17 cellular contexts compared by ENCODE assay signal in the genomic region with DNA sequence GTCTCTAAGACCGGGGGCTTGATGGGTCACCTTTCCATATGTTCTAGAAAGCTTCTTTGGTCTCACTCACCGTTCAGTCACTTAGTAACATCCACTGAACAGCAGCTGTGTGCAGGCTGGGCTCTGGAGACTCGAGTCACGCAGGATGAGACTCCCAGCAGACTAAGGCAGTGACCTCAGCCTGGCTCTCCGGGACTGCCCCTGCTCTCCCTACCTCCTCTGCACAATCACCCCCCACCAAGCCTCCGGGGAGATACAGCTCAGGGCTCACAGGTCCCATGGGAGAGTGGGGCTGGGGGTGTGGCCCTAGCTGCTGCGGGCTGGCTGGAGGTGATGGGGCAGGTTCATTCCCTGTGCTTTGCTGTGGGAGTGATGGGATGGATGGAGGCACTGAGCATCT. TPM values are rescaled to one million over a fixed set of nuclear protein-coding genes. Genes with fewer than 3 reads are reported as not detected.
DNase-seq lines count a peak whose midpoint lies in the region; ATAC-seq, FAIRE-seq and TF ChIP-seq lines count a peak whose summit lies in the region.
"Had no signal": no experiment of that assay in that cellular context is flagged by ENCODE, and none has a peak within 500 bp of the region (broad histone marks: within the 10 kb centered on the region; RNA-seq: fewer than 3 reads in every experiment).

No MANE protein-coding gene starts in this region.

- H3K9me3 Mint-ChIP-seq in activated naive CD8-positive, alpha-beta T cell treated with anti-CD3 and anti-CD28 coated beads, Interleukin-2, amount 50 U/mL, for 24 hours = no peaks in the 10 kb centered on the region
- no peaks in the 10 kb centered on the region for H3K9me3 Mint-ChIP-seq in activated naive CD8-positive, alpha-beta T cell treated with anti-CD3 and anti-CD28 coated beads for 36 hours
- no peaks in the 10 kb centered on the region for H3K9me3 Mint-ChIP-seq in stimulated activated naive B cell treated with anti-CD40 and anti-IgM and Interleukin-4, amounts not matched to agents 10 μg/mL and 1 μg/mL and 100 μg/mL, for 72 hours
- H3K9me3 Mint-ChIP-seq: activated CD4-positive, alpha-beta memory T cell treated with anti-CD3 and anti-CD28 coated beads, Interleukin-2, amount 10 ng/mL, durations not matched to agents 7 days and 5 days had no signal

- H3K4me1 Mint-ChIP-seq in activated naive CD8-positive, alpha-beta T cell treated with anti-CD3 and anti-CD28 coated beads, Interleukin-2, amount 50 U/mL, for 24 hours = no peaks in the 10 kb centered on the region
- no peaks in the 10 kb centered on the region for H3K4me1 Mint-ChIP-seq in activated naive CD8-positive, alpha-beta T cell treated with anti-CD3 and anti-CD28 coated beads for 36 hours
- peaks cover 18 to 29% of the 10 kb centered on the region in 2 donors for H3K4me1 Mint-ChIP-seq in stimulated activated naive B cell treated with anti-CD40 and anti-IgM and Interleukin-4, amounts not matched to agents 10 μg/mL and 1 μg/mL and 100 μg/mL, for 72 hours
- H3K4me1 Mint-ChIP-seq: activated CD4-positive, alpha-beta memory T cell treated with anti-CD3 and anti-CD28 coated beads, Interleukin-2, amount 10 ng/mL, durations not matched to agents 7 days and 5 days had no signal

- intact Hi-C loops in GM12878 (cut with micrococcal nuclease; ENCODE audit: unreplicated experiment) = no loop called here

- no peaks in the 10 kb centered on the region for H3K36me3 Mint-ChIP-seq in activated naive CD8-positive, alpha-beta T cell treated with anti-CD3 and anti-CD28 coated beads, Interleukin-2, amount 50 U/mL, for 24 hours (ENCODE audit: low read depth)
- no peaks in the 10 kb centered on the region for H3K36me3 Mint-ChIP-seq in activated naive CD8-positive, alpha-beta T cell treated with anti-CD3 and anti-CD28 coated beads for 36 hours
- H3K36me3 Mint-ChIP-seq in stimulated activated naive B cell treated with anti-CD40 and anti-IgM and Interleukin-4, amounts not matched to agents 10 μg/mL and 1 μg/mL and 100 μg/mL, for 72 hours = peaks cover 15 to 21% of the 10 kb centered on the region in 2 donors

- no peak overlapping the region for H3K27ac ChIP-seq in GM12878 (ENCODE audit: control insufficient read depth, insufficient read depth)
- H3K27ac ChIP-seq: tibial artery had no signal

- no peaks in the 10 kb centered on the region for H3K36me3 ChIP-seq in GM12878 (ENCODE audit: control insufficient read depth in 2 of 2, insufficient read depth in 2 of 2, low read length in 1 of 2)

- H3K4me3 ChIP-seq in GM12878 = no peak overlapping the region
- H3K4me3 ChIP-seq: tibial artery had no signal

- TF ChIP-seq POLR2A in GM12878 (IDR thresholded peaks at IDR 0.05; ENCODE audit: low read depth, low read length) = no peak

- no peak for DNase-seq in activated naive CD8-positive, alpha-beta T cell treated with anti-CD3 and anti-CD28 coated beads, Interleukin-2, amount 50 U/mL, for 24 hours
- no peak for DNase-seq in activated naive CD8-positive, alpha-beta T cell treated with anti-CD3 and anti-CD28 coated beads for 36 hours
- DNase-seq in GM12878 (ENCODE audit: low read depth, low spot score) (no peak), AG08396 (ENCODE audit: low spot score) (no peak), T-helper 1 cell (no peak), NCI-H2171 (lab: John Stamatoyannopoulos, UW) (no peak)
- DNase-seq in stimulated activated naive B cell treated with anti-CD40 and anti-IgM and Interleukin-4, amounts not matched to agents 10 μg/mL and 1 μg/mL and 100 μg/mL, for 72 hours = peak; percentile 94
- DNase-seq: activated CD4-positive, alpha-beta memory T cell treated with anti-CD3 and anti-CD28 coated beads, Interleukin-2, amount 10 ng/mL, durations not matched to agents 7 days and 5 days; activated effector memory CD4-positive, alpha-beta T cell treated with Interleukin-2 at 50 U/mL for 16 hours; DMS 273 treated with DMSO at 0.1 percent for 48 hours; NCI-H524; T-helper 9 cell; tibial artery had no signal

- SMC1A ChIA-PET in GM12878 (lab: Charles Lee; ENCODE audit: uncharacterized antibody, unreplicated experiment) = interaction anchor here (0.8 to 1.2 kb wide), 3 partner anchors 10 to 14 kb away, joined by 3 read pairs; partner anchors contain the start of gene FLYWCH2

- no peak for TF ChIP-seq RAD21 in GM12878 (IDR thresholded peaks at IDR 0.05; ENCODE audit: insufficient read depth, low read depth, low read length)

- H3K27ac Mint-ChIP-seq in activated naive CD8-positive, alpha-beta T cell treated with anti-CD3 and anti-CD28 coated beads, Interleukin-2, amount 50 U/mL, for 24 hours = no peak overlapping the region
- H3K27ac Mint-ChIP-seq in activated naive CD8-positive, alpha-beta T cell treated with anti-CD3 and anti-CD28 coated beads for 36 hours = no peak overlapping the region
- H3K27ac Mint-ChIP-seq in stimulated activated naive B cell treated with anti-CD40 and anti-IgM and Interleukin-4, amounts not matched to agents 10 μg/mL and 1 μg/mL and 100 μg/mL, for 72 hours = peak overlapping the region; percentile 94
- H3K27ac Mint-ChIP-seq: activated CD4-positive, alpha-beta memory T cell treated with anti-CD3 and anti-CD28 coated beads, Interleukin-2, amount 10 ng/mL, durations not matched to agents 7 days and 5 days had no signal

- no peak for FAIRE-seq in GM12878 (lab: Jason Lieb, UNC)

- no peak for TF ChIP-seq CTCF in GM12878 (IDR thresholded peaks at IDR 0.05 in 2 of 3, conservative IDR thresholded peaks at IDR 0.05 in 1 of 3; ENCODE audit: control insufficient read depth in 2 of 3, extremely low read depth in 1 of 3, insufficient read depth in 1 of 3, low read depth in 3 of 3, low read length in 3 of 3)

- no peak overlapping the region for H3K4me3 Mint-ChIP-seq in activated naive CD8-positive, alpha-beta T cell treated with anti-CD3 and anti-CD28 coated beads, Interleukin-2, amount 50 U/mL, for 24 hours
- no peak overlapping the region for H3K4me3 Mint-ChIP-seq in activated naive CD8-positive, alpha-beta T cell treated with anti-CD3 and anti-CD28 coated beads for 36 hours
- peak overlapping the region; percentile 37 to 56 for H3K4me3 Mint-ChIP-seq in stimulated activated naive B cell treated with anti-CD40 and anti-IgM and Interleukin-4, amounts not matched to agents 10 μg/mL and 1 μg/mL and 100 μg/mL, for 72 hours
- H3K4me3 Mint-ChIP-seq: activated CD4-positive, alpha-beta memory T cell treated with anti-CD3 and anti-CD28 coated beads, Interleukin-2, amount 10 ng/mL, durations not matched to agents 7 days and 5 days had no signal

- no peak for TF ChIP-seq EP300 in GM12878 (IDR thresholded peaks at IDR 0.05; ENCODE audit: borderline replicate concordance in 1 of 2, control insufficient read depth in 1 of 2, low read depth in 2 of 2, low read length in 2 of 2)

- H3K9ac ChIP-seq in GM12878 (ENCODE audit: control insufficient read depth, insufficient read depth, low read length) = no peak overlapping the region

- no peaks in the 10 kb centered on the region for H3K27me3 ChIP-seq in GM12878 (replicated peaks in 1 of 2; ENCODE audit: control insufficient read depth in 2 of 2, insufficient read depth in 2 of 2, low read length in 1 of 2)
- H3K27me3 ChIP-seq: tibial artery had no signal

- 9% methylated on average over 7 of the region's 7 CpGs for WGBS in GM12878 (ENCODE audit: insufficient coverage, insufficient replicate concordance, low lambda C conversion rate, missing lambda C conversion rate)

- H4K20me1 ChIP-seq in GM12878 (ENCODE audit: control insufficient read depth, insufficient read depth) = no peaks in the 10 kb centered on the region

- RAD21 ChIA-PET in GM12878 (lab: Charles Lee; ENCODE audit: unreplicated experiment) = interaction anchor here (0.8 to 1.6 kb wide), 4 partner anchors 10 to 29 kb away, joined by 3 to 12 read pairs (median 4); partner anchors contain the start of genes FLYWCH1 and FLYWCH2

- no TSS peak for BruUV-seq in GM12878 (replicated peaks; lab: Mats Ljungman, UMichigan)

- no peaks in the 10 kb centered on the region for H3K79me2 ChIP-seq in GM12878 (ENCODE audit: control insufficient read depth, insufficient read depth, low read length)

- no peaks in the 10 kb centered on the region for H3K27me3 Mint-ChIP-seq in activated naive CD8-positive, alpha-beta T cell treated with anti-CD3 and anti-CD28 coated beads, Interleukin-2, amount 50 U/mL, for 24 hours
- H3K27me3 Mint-ChIP-seq in activated naive CD8-positive, alpha-beta T cell treated with anti-CD3 and anti-CD28 coated beads for 36 hours = no peaks in the 10 kb centered on the region
- no peaks in the 10 kb centered on the region for H3K27me3 Mint-ChIP-seq in stimulated activated naive B cell treated with anti-CD40 and anti-IgM and Interleukin-4, amounts not matched to agents 10 μg/mL and 1 μg/mL and 100 μg/mL, for 72 hours
- H3K27me3 Mint-ChIP-seq: activated CD4-positive, alpha-beta memory T cell treated with anti-CD3 and anti-CD28 coated beads, Interleukin-2, amount 10 ng/mL, durations not matched to agents 7 days and 5 days had no signal

- POLR2A ChIA-PET in GM12878 (lab: Charles Lee) = interaction anchor here (0.6 to 3.4 kb wide), 3 partner anchors 12 to 14 kb away, joined by 3 to 20 read pairs (median 4); partner anchors contain the start of genes FLYWCH1 and FLYWCH2

- H3K4me2 ChIP-seq in GM12878 (ENCODE audit: control insufficient read depth, insufficient read depth) = no peak overlapping the region

- in situ Hi-C loops in GM12878 (cut with MboI) = no loop called here

- peak; percentile 72 for ATAC-seq in activated naive CD8-positive, alpha-beta T cell treated with anti-CD3 and anti-CD28 coated beads, Interleukin-2, amount 50 U/mL, for 24 hours
- ATAC-seq in HG03108 (IDR thresholded peaks at IDR 0.05; ENCODE audit: unreplicated experiment) = peak; percentile 78
- peak; percentile 90 for ATAC-seq in GM12878
- peak; percentile 100 for ATAC-seq in stimulated activated naive B cell treated with anti-CD40 and anti-IgM and Interleukin-4, amounts not matched to agents 10 μg/mL and 1 μg/mL and 100 μg/mL, for 72 hours (replicated peaks)

- H3K9me3 ChIP-seq in GM12878 (replicated peaks; ENCODE audit: control insufficient read depth, insufficient read depth, low read length) = no peaks in the 10 kb centered on the region
- H3K9me3 ChIP-seq: tibial artery had no signal

- no peaks in the 10 kb centered on the region for H3K4me1 ChIP-seq in GM12878 (ENCODE audit: control insufficient read depth, insufficient read depth, low read length)
- H3K4me1 ChIP-seq: tibial artery had no signal

- CTCF ChIA-PET in GM12878 (lab: Yijun Ruan, JAX) = interaction anchor here (0.7 to 1.2 kb wide), 4 partner anchors 9 to 21 kb away, joined by 3 to 6 read pairs (median 4); partner anchors contain the start of gene FLYWCH2

- no peak overlapping the region for H2AFZ ChIP-seq in GM12878 (ENCODE audit: control insufficient read depth, low read depth, low read length)

RNA-seq across cellular contexts. Expression of gene FLYWCH2, which starts 14.1 kb away (rescaled TPM):
- 10 to 100 TPM; 18.0 to 18.3 TPM for total RNA-seq in activated naive CD8-positive, alpha-beta T cell treated with anti-CD3 and anti-CD28 coated beads for 36 hours
- total RNA-seq in GM12878 (2013; cell fraction: nucleolus; rRNA removed) = 10.5 and 11.0 TPM in 2 replicates
- total RNA-seq in GM12878 (2014; rRNA removed) = 39.9 and 43.1 TPM in 2 replicates
- 9.1 and 11.7 TPM in 2 replicates for total RNA-seq in GM12878 (2014; rRNA removed; fragmentation: Illumina TruSeq; extraction: Trizol)
- total RNA-seq in GM12878 (2021) = 23.8 and 25.3 TPM in 2 replicates
- polyA plus RNA-seq in GM12878 (2011; ENCODE audit: low read depth) = 4.3 TPM
- 3.0 and 6.2 TPM in 2 replicates for polyA plus RNA-seq in GM12878 (2011; rRNA removed)
- 11.6 and 18.8 TPM in 2 replicates for polyA plus RNA-seq in GM12878 (2011; cell fraction: cytosol; rRNA removed)
- polyA plus RNA-seq in GM12878 (2011; cell fraction: nucleus; rRNA removed) = 11.1 and 12.1 TPM in 2 replicates
- 14.4 and 14.6 TPM in 2 replicates for polyA plus RNA-seq in GM12878 (2012)
- 3.5 and 4.3 TPM in 2 replicates for polyA plus RNA-seq in GM12878 (2014; fragmentation: Illumina TruSeq; extraction: Trizol)
- 1 to 10 TPM in 1 of 2 experiments, under 1 TPM in 1; 0.27 to 1.8 TPM for polyA plus RNA-seq in GM12878 (2014; fragmentation: Nextera tagmentation; extraction: Ambion mirVana)
- polyA plus RNA-seq in GM12878 (2014; rRNA removed) = 29.2 and 51.0 TPM in 2 replicates
- polyA plus RNA-seq in GM12878 (2016; fragmentation: Nextera tagmentation; extraction: Ambion mirVana) = 10 to 100 TPM; 29.5 to 30.2 TPM
- polyA minus RNA-seq in GM12878 (2011; rRNA and poly(A)+ RNA removed) = 1.2 and 4.6 TPM in 2 replicates
- 5.0 and 9.8 TPM in 2 replicates for polyA minus RNA-seq in GM12878 (2011; cell fraction: cytosol; rRNA and poly(A)+ RNA removed)
- polyA minus RNA-seq in GM12878 (2011; cell fraction: nucleus; rRNA and poly(A)+ RNA removed) = 2.4 and 3.5 TPM in 2 replicates

RNA-seq across cellular contexts. Expression of gene FLYWCH1, which starts 14.6 kb away (rescaled TPM):
- total RNA-seq in activated naive CD8-positive, alpha-beta T cell treated with anti-CD3 and anti-CD28 coated beads for 36 hours = 10 to 100 TPM; 24.3 to 26.1 TPM
- 40.3 and 43.6 TPM in 2 replicates for total RNA-seq in GM12878 (2013; cell fraction: nucleolus; rRNA removed)
- 15.0 and 19.7 TPM in 2 replicates for total RNA-seq in GM12878 (2014; rRNA removed)
- total RNA-seq in GM12878 (2014; rRNA removed; fragmentation: Illumina TruSeq; extraction: Trizol) = 6.6 and 7.9 TPM in 2 replicates
- 27.8 and 33.8 TPM in 2 replicates for total RNA-seq in GM12878 (2021)
- 10.7 TPM for polyA plus RNA-seq in GM12878 (2011; ENCODE audit: low read depth)
- 7.7 and 10.6 TPM in 2 replicates for polyA plus RNA-seq in GM12878 (2011; rRNA removed)
- polyA plus RNA-seq in GM12878 (2011; cell fraction: cytosol; rRNA removed) = 21.5 and 28.4 TPM in 2 replicates
- 55.9 and 70.0 TPM in 2 replicates for polyA plus RNA-seq in GM12878 (2011; cell fraction: nucleus; rRNA removed)
- polyA plus RNA-seq in GM12878 (2012) = 20.9 and 21.5 TPM in 2 replicates
- polyA plus RNA-seq in GM12878 (2014; fragmentation: Illumina TruSeq; extraction: Trizol) = 1.8 and 10.1 TPM in 2 replicates
- under 1 TPM; 0.47 to 0.60 TPM for polyA plus RNA-seq in GM12878 (2014; fragmentation: Nextera tagmentation; extraction: Ambion mirVana)
- polyA plus RNA-seq in GM12878 (2014; rRNA removed) = 29.1 and 37.9 TPM in 2 replicates
- 10 to 100 TPM; 11.8 to 16.7 TPM for polyA plus RNA-seq in GM12878 (2016; fragmentation: Nextera tagmentation; extraction: Ambion mirVana)
- polyA minus RNA-seq in GM12878 (2011; rRNA and poly(A)+ RNA removed) = 6.7 and 11.4 TPM in 2 replicates
- polyA minus RNA-seq in GM12878 (2011; cell fraction: cytosol; rRNA and poly(A)+ RNA removed) = 6.5 and 9.9 TPM in 2 replicates
- 7.4 and 18.7 TPM in 2 replicates for polyA minus RNA-seq in GM12878 (2011; cell fraction: nucleus; rRNA and poly(A)+ RNA removed)

RNA-seq across cellular contexts. Expression of gene PRSS22, which starts 39.1 kb away (rescaled TPM):
- total RNA-seq in activated naive CD8-positive, alpha-beta T cell treated with anti-CD3 and anti-CD28 coated beads for 36 hours = not detected
- not detected in 2 replicates for total RNA-seq in GM12878 (2013; cell fraction: nucleolus; rRNA removed)
- total RNA-seq in GM12878 (2014; rRNA removed) (not detected in 2 replicates), GM12878 (2014; rRNA removed; fragmentation: Illumina TruSeq; extraction: Trizol) (not detected in 2 replicates), GM12878 (2021) (not detected in 2 replicates)
- not detected for polyA plus RNA-seq in GM12878 (2011; ENCODE audit: low read depth)
- polyA plus RNA-seq in GM12878 (2011; rRNA removed) (not detected in 2 replicates), GM12878 (2014; fragmentation: Illumina TruSeq; extraction: Trizol) (not detected in 2 replicates), GM12878 (2014; fragmentation: Nextera tagmentation; extraction: Ambion mirVana) (not detected), GM12878 (2014; rRNA removed) (not detected in 2 replicates), GM12878 (2016; fragmentation: Nextera tagmentation; extraction: Ambion mirVana) (not detected)
- not detected in 2 replicates for polyA plus RNA-seq in GM12878 (2011; cell fraction: cytosol; rRNA removed)
- not detected in 2 replicates for polyA plus RNA-seq in GM12878 (2011; cell fraction: nucleus; rRNA removed)
- not detected in 2 replicates for polyA plus RNA-seq in GM12878 (2012)
- not detected in 2 replicates for polyA minus RNA-seq in GM12878 (2011; rRNA and poly(A)+ RNA removed)
- polyA minus RNA-seq in GM12878 (2011; cell fraction: cytosol; rRNA and poly(A)+ RNA removed) = not detected in 2 replicates
- not detected in 2 replicates for polyA minus RNA-seq in GM12878 (2011; cell fraction: nucleus; rRNA and poly(A)+ RNA removed)
- total RNA-seq: A673; activated CD4-positive, alpha-beta memory T cell treated with anti-CD3 and anti-CD28 coated beads, Interleukin-2, amount 10 ng/mL, durations not matched to agents 7 days and 5 days; dermis microvascular lymphatic vessel endothelial cell had no signal
- polyA plus RNA-seq: fibroblast of lung had no signal

Comparison
In these comparisons a context has a peak if more than half of its experiments do, and no peak if none do; other contexts are left out.
1. H3K4me3 Mint-ChIP-seq: peak in stimulated activated naive B cell treated with anti-CD40 and anti-IgM and Interleukin-4, amounts not matched to agents 10 μg/mL and 1 μg/mL and 100 μg/mL, for 72 hours (2 of 2); none in activated naive CD8-positive, alpha-beta T cell treated with anti-CD3 and anti-CD28 coated beads, Interleukin-2, amount 50 U/mL, for 24 hours (single experiment) and activated naive CD8-positive, alpha-beta T cell treated with anti-CD3 and anti-CD28 coated beads for 36 hours (single experiment).
2. Peak in every context shown above with its lines, with median percentiles within 50 percentile points of each other: ATAC-seq.